ENCODE assay signal across 2 cellular contexts in genomic region chr2:69171070-69171811, GRCh38.
TF ChIP-seq lines count a peak whose summit lies in the region.

No MANE protein-coding gene starts in this region.

TF ChIP-seq in HepG2, 621 proteins besides CTCF, POLR2A, EP300 and RAD21:
- TF ChIP-seq POLR2G (IDR thresholded peaks at IDR 0.05; ENCODE audit: low read depth, low read length): 0 out of 2 replicates have a peak, but pooled peaks have one; percentile 31
- peak; percentile 28; the same call in 1 of the 2 replicates for TF ChIP-seq HNF4A (CRISPR knock-in tag; IDR thresholded peaks at IDR 0.05)
- TF ChIP-seq YY1 (IDR thresholded peaks at IDR 0.05; ENCODE audit: insufficient read depth, insufficient replicate concordance, low read depth, low read length): peak; percentile 23
- TF ChIP-seq CREB1 (IDR thresholded peaks at IDR 0.05): no peak
- peak; percentile 84 for TF ChIP-seq CREB1 (CRISPR knock-in tag; IDR thresholded peaks at IDR 0.05)
- TF ChIP-seq ZNF331 (CRISPR knock-in tag; IDR thresholded peaks at IDR 0.05): 0 out of 2 replicates have a peak, but pooled peaks have one; percentile 36
- 0 out of 2 replicates have a peak, but pooled peaks have one; percentile 17 for TF ChIP-seq HDAC2 (CRISPR knock-in tag; IDR thresholded peaks at IDR 0.05)
- no peak for TF ChIP-seq ZNF691 (CRISPR knock-in tag; IDR thresholded peaks at IDR 0.05; ENCODE audit: borderline replicate concordance, low read depth)
- TF ChIP-seq ZNF644 (CRISPR knock-in tag; IDR thresholded peaks at IDR 0.05; ENCODE audit: low read depth): peak; percentile 46; the same call in 1 of the 2 replicates
- TF ChIP-seq MAFK (conservative IDR thresholded peaks at IDR 0.05 in 1 of 2, IDR thresholded peaks at IDR 0.05 in 1 of 2; ENCODE audit: low read length in 2 of 2): 0 out of 4 replicates have a peak, but pooled peaks of 1 of the 2 experiments have one; percentile 14
- no peak for TF ChIP-seq CHCHD3 (CRISPR knock-in tag; IDR thresholded peaks at IDR 0.05)

TF ChIP-seq in WTC11, 78 proteins besides CTCF, POLR2A, EP300 and RAD21:
- no peak for TF ChIP-seq IRF1 (CRISPR knock-in tag; IDR thresholded peaks at IDR 0.05)
- no peak for TF ChIP-seq TEAD4 (CRISPR knock-in tag; IDR thresholded peaks at IDR 0.05)
- TF ChIP-seq ZNF219 (CRISPR knock-in tag; IDR thresholded peaks at IDR 0.05; ENCODE audit: borderline replicate concordance): no peak
- TF ChIP-seq ZNF425 (CRISPR knock-in tag; conservative IDR thresholded peaks at IDR 0.05): no peak
- no peak for TF ChIP-seq ETV6 (CRISPR knock-in tag; IDR thresholded peaks at IDR 0.05)
- TF ChIP-seq ZNF532 (CRISPR knock-in tag; IDR thresholded peaks at IDR 0.05; ENCODE audit: borderline replicate concordance): no peak
- TF ChIP-seq ZNF138 (CRISPR knock-in tag; conservative IDR thresholded peaks at IDR 0.05): no peak
- no peak for TF ChIP-seq CDX4 (CRISPR knock-in tag; IDR thresholded peaks at IDR 0.05; ENCODE audit: borderline replicate concordance)
- no peak for TF ChIP-seq ZNF263 (CRISPR knock-in tag; IDR thresholded peaks at IDR 0.05; ENCODE audit: low read depth)
- TF ChIP-seq FOXP4 (CRISPR knock-in tag; IDR thresholded peaks at IDR 0.05): no peak
- TF ChIP-seq JAZF1 (CRISPR knock-in tag; IDR thresholded peaks at IDR 0.05): no peak
- TF ChIP-seq RORB (CRISPR knock-in tag; IDR thresholded peaks at IDR 0.05): no peak
- TF ChIP-seq, protein P1, sequence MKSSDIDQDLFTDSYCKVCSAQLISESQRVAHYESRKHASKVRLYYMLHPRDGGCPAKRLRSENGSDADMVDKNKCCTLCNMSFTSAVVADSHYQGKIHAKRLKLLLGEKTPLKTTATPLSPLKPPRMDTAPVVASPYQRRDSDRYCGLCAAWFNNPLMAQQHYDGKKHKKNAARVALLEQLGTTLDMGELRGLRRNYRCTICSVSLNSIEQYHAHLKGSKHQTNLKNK (CRISPR knock-in tag; IDR thresholded peaks at IDR 0.05): no peak
- TF ChIP-seq GTF2I (CRISPR knock-in tag; conservative IDR thresholded peaks at IDR 0.05): no peak
